9 cellular contexts compared by ENCODE assay signal in genomic region chr12:52026267-52026666, GRCh38. TPM values are rescaled to one million over a fixed set of nuclear protein-coding genes. Genes with fewer than 3 reads are reported as not detected.
DNase-seq lines count a peak whose midpoint lies in the region; ATAC-seq, FAIRE-seq and TF ChIP-seq lines count a peak whose summit lies in the region.
"Had no signal": no experiment of that assay in that cellular context is flagged by ENCODE, and none has a peak within 500 bp of the region (broad histone marks: within the 10 kb centered on the region; RNA-seq: fewer than 3 reads in every experiment).

No MANE protein-coding gene starts in this region.

- ATAC-seq in A549 (no peak), natural killer cell (no peak), HG03108 (IDR thresholded peaks at IDR 0.05; ENCODE audit: unreplicated experiment) (no peak)
- no peak for ATAC-seq in activated CD4-positive, CD25-positive, alpha-beta regulatory T cell treated with anti-CD3 and anti-CD28 coated beads, Interleukin-2, amount 50 U/mL, for 24 hours

- no peaks in the 10 kb centered on the region for H3K9me2 ChIP-seq in Karpas-422 (replicated peaks; ENCODE audit: insufficient read depth, low read length)

- intact Hi-C loops in natural killer cell (cut with micrococcal nuclease) = no loop called here

- H3K4me1 ChIP-seq in A549 (peaks cover 21% of the 10 kb centered on the region), Karpas-422 (ENCODE audit: low read length) (peaks cover 61% of the 10 kb centered on the region)

- TF ChIP-seq RAD21 in A549 (conservative IDR thresholded peaks at IDR 0.05 in 1 of 2, IDR thresholded peaks at IDR 0.05 in 1 of 2) = no peak

- H3K9ac ChIP-seq in Karpas-422 (ENCODE audit: low read length) = peak overlapping the region; percentile 64; the same call in 1 of the 2 replicates

- H3K4me2 ChIP-seq in A549 (peak overlapping the region; percentile 68), Karpas-422 (ENCODE audit: low read depth, low read length, poor library complexity, severe bottlenecking) (peak overlapping the region; percentile 77)

- H3K27me3 Mint-ChIP-seq in chondrocyte (ENCODE audit: low read depth) (no peaks in the 10 kb centered on the region), natural killer cell (ENCODE audit: low read depth in 2 of 2) (no peaks in the 10 kb centered on the region)

- CTCF ChIA-PET in A549 (lab: Yijun Ruan, JAX) = interaction anchor here (0.6 to 41.8 kb wide), 35 partner anchors 10 to 967 kb away, joined by 3 to 1730 read pairs (median 5); partner anchors contain the start of genes ATG101, KRT80, NR4A1 and SMIM41

- H3K27ac Mint-ChIP-seq in chondrocyte (ENCODE audit: unreplicated experiment) (no peak overlapping the region), natural killer cell (peak overlapping the region; percentile 88 to 90)

- H3K36me3 Mint-ChIP-seq in chondrocyte (ENCODE audit: low read depth) (no peaks in the 10 kb centered on the region), natural killer cell (no peaks in the 10 kb centered on the region)

- peak overlapping the region in 1 of 2 experiments; percentile 80; a peak in 3 of 6 replicates for H3K27ac ChIP-seq in A549
- H3K27ac ChIP-seq in Karpas-422 (ENCODE audit: low read length) = peak overlapping the region; percentile 6; the same call in 1 of the 2 replicates

- no peaks in the 10 kb centered on the region for H3K79me2 ChIP-seq in Karpas-422 (ENCODE audit: low read length)

- no peak for TF ChIP-seq CTCF in A549 (IDR thresholded peaks at IDR 0.05)
- no peak for TF ChIP-seq CTCF in chondrocyte (IDR thresholded peaks at IDR 0.05)
- no peak for TF ChIP-seq CTCF in natural killer cell (IDR thresholded peaks at IDR 0.05)

- no peak overlapping the region for H2AFZ ChIP-seq in Karpas-422 (ENCODE audit: low read length)

- peaks cover 24% of the 10 kb centered on the region for H3K4me1 Mint-ChIP-seq in chondrocyte (ENCODE audit: low read depth)
- H3K4me1 Mint-ChIP-seq in natural killer cell = peaks cover 23 to 30% of the 10 kb centered on the region in 2 donors

- H4K20me1 ChIP-seq in Karpas-422 (ENCODE audit: insufficient read depth, low read depth, low read length) = no peaks in the 10 kb centered on the region

- DNase-seq in A549 (ENCODE audit: low read depth in 1 of 2, low spot score in 1 of 2) (no peak), Karpas-422 (no peak), chondrocyte (ENCODE audit: low spot score) (no peak), natural killer cell (no peak), GM12892 (ENCODE audit: insufficient read length) (no peak), globus pallidus (ENCODE audit: low spot score) (no peak)

- TF ChIP-seq POLR2A in A549 (IDR thresholded peaks at IDR 0.05; ENCODE audit: low read length) (no peak), GM12892 (IDR thresholded peaks at IDR 0.05; ENCODE audit: low read depth, low read length) (no peak)

- no peaks in the 10 kb centered on the region for H3K36me3 ChIP-seq in Karpas-422 (ENCODE audit: insufficient read depth, low read length)

- no peak for TF ChIP-seq EP300 in A549 (IDR thresholded peaks at IDR 0.05)

- 63% methylated on average over 5 of the region's 5 CpGs for WGBS in A549 (ENCODE audit: missing lambda C conversion rate)

- H3K4me3 ChIP-seq in A549 = peak overlapping the region; percentile 27; the same call in 1 of the 3 replicates
- peak overlapping the region; percentile 59; the same call in 1 of the 2 replicates for H3K4me3 ChIP-seq in Karpas-422 (ENCODE audit: low read length)
- H3K4me3 ChIP-seq: lung had no signal

- H3K27me3 ChIP-seq in Karpas-422 (ENCODE audit: low read length) = 0 out of 2 replicates have a peak, but pooled peaks cover 2% of the 10 kb centered on the region

- POLR2A ChIA-PET in A549 (lab: Yijun Ruan, JAX) = interaction anchor here (0.6 to 1.6 kb wide), 6 partner anchors 26 to 943 kb away, joined by 3 to 18 read pairs (median 3); partner anchors contain the start of gene ATG101

- FAIRE-seq in A549 (lab: Jason Lieb, UNC) (no peak), GM12892 (lab: Jason Lieb, UNC) (no peak)

- H3K9me3 Mint-ChIP-seq in chondrocyte (ENCODE audit: low read depth) (no peaks in the 10 kb centered on the region), natural killer cell (no peaks in the 10 kb centered on the region)

- H3K4me3 Mint-ChIP-seq in chondrocyte (ENCODE audit: unreplicated experiment) (peak overlapping the region; percentile 80), natural killer cell (no peak overlapping the region)

- H3K9me3 ChIP-seq in A549 = no peaks in the 10 kb centered on the region
- H3K9me3 ChIP-seq in Karpas-422 (ENCODE audit: low read length) = no peaks in the 10 kb centered on the region

TF ChIP-seq in A549, 52 proteins besides CTCF, POLR2A, EP300 and RAD21:
- TF ChIP-seq CEBPB (IDR thresholded peaks at IDR 0.05) (no peak), HOXA7 (CRISPR knock-in tag; IDR thresholded peaks at IDR 0.05) (no peak)
TF ChIP-seq in A549: peak in this region for 0.

RNA-seq across cellular contexts. Expression of gene TAMALIN, which starts 19.5 kb away (rescaled TPM):
- polyA plus RNA-seq in A549 (2011; rRNA removed) (0.22 and 0.35 TPM in 2 replicates), A549 (2017; fragmentation: RNase III; extraction: RNeasy Plus Mini Kit Qiagen cat#74134 plus additional on column Dnase treatment) (0.16 to 0.30 TPM (median 0.29 TPM) in 3 replicates)
- 0.44 and 0.53 TPM in 2 replicates for polyA plus RNA-seq in A549 (2012; cell fraction: cytosol; rRNA removed)
- polyA plus RNA-seq in A549 (2012; cell fraction: nucleus; rRNA removed) = 1.4 and 3.1 TPM in 2 replicates
- 0.44 and 0.62 TPM in 2 replicates for polyA minus RNA-seq in A549 (2011; rRNA and poly(A)+ RNA removed)
- total RNA-seq in Karpas-422 (2014; rRNA removed; shearing (Covaris generic); ENCODE audit: low replicate concordance) = 0.47 TPM in 1 of 2 replicates, not detected in the other
- total RNA-seq in chondrocyte (11.1 to 15.7 TPM (median 13.7 TPM) in 3 replicates), natural killer cell (100 to 1,000 TPM; 403 to 663 (median 424) TPM)
- 0.57 TPM for polyA plus RNA-seq in GM12892 (2012; ENCODE audit: missing spikeins)

RNA-seq across cellular contexts. Expression of gene NR4A1, which starts 25.0 kb away (rescaled TPM):
- polyA plus RNA-seq in A549 (2011; rRNA removed) (81.3 and 89.6 TPM in 2 replicates), A549 (2017; fragmentation: RNase III; extraction: RNeasy Plus Mini Kit Qiagen cat#74134 plus additional on column Dnase treatment) (24.7 to 39.6 TPM (median 28.7 TPM) in 3 replicates)
- polyA plus RNA-seq in A549 (2012; cell fraction: cytosol; rRNA removed) = 151 and 315 TPM in 2 replicates
- polyA plus RNA-seq in A549 (2012; cell fraction: nucleus; rRNA removed) = 768 and 886 TPM in 2 replicates
- 132 and 174 TPM in 2 replicates for polyA minus RNA-seq in A549 (2011; rRNA and poly(A)+ RNA removed)
- total RNA-seq in Karpas-422 (2014; rRNA removed; shearing (Covaris generic); ENCODE audit: low replicate concordance) = 11.7 and 26.9 TPM in 2 replicates
- total RNA-seq in chondrocyte (5.7 to 7.6 TPM (median 7.3 TPM) in 3 replicates), natural killer cell (100 to 1,000 TPM in 1 of 3 donors, 10 to 100 TPM in 2; 72.5 to 177 (median 96.7) TPM)
- 3.3 TPM for polyA plus RNA-seq in GM12892 (2012; ENCODE audit: missing spikeins)

RNA-seq across cellular contexts. Expression of gene ATG101, which starts 43.5 kb away (rescaled TPM):
- polyA plus RNA-seq in A549 (2011; rRNA removed) = 124 and 141 TPM in 2 replicates
- 168 and 190 TPM in 2 replicates for polyA plus RNA-seq in A549 (2012; cell fraction: cytosol; rRNA removed)
- polyA plus RNA-seq in A549 (2012; cell fraction: nucleus; rRNA removed) = 140 and 145 TPM in 2 replicates
- 81.3 to 87.9 TPM (median 82.6 TPM) in 3 replicates for polyA plus RNA-seq in A549 (2017; fragmentation: RNase III; extraction: RNeasy Plus Mini Kit Qiagen cat#74134 plus additional on column Dnase treatment)
- polyA minus RNA-seq in A549 (2011; rRNA and poly(A)+ RNA removed) = 109 and 119 TPM in 2 replicates
- 31.9 and 63.0 TPM in 2 replicates for total RNA-seq in Karpas-422 (2014; rRNA removed; shearing (Covaris generic); ENCODE audit: low replicate concordance)
- 48.0 to 55.1 TPM (median 50.5 TPM) in 3 replicates for total RNA-seq in chondrocyte
- 10 to 100 TPM; 18.6 to 32.8 (median 23.3) TPM for total RNA-seq in natural killer cell
- 13.5 TPM for polyA plus RNA-seq in GM12892 (2012; ENCODE audit: missing spikeins)

RNA-seq across cellular contexts. Expression of gene SMIM41, which starts 53.2 kb away (rescaled TPM):
- polyA plus RNA-seq in A549 (2011; rRNA removed) (not detected in 2 replicates), A549 (2017; fragmentation: RNase III; extraction: RNeasy Plus Mini Kit Qiagen cat#74134 plus additional on column Dnase treatment) (not detected in 3 replicates)
- not detected in 2 replicates for polyA plus RNA-seq in A549 (2012; cell fraction: cytosol; rRNA removed)
- polyA plus RNA-seq in A549 (2012; cell fraction: nucleus; rRNA removed) = 0.06 and 0.10 TPM in 2 replicates
- not detected in 2 replicates for polyA minus RNA-seq in A549 (2011; rRNA and poly(A)+ RNA removed)
- total RNA-seq in Karpas-422 (2014; rRNA removed; shearing (Covaris generic); ENCODE audit: low replicate concordance) = 0.75 TPM in 1 of 2 replicates, not detected in the other
- total RNA-seq in chondrocyte (not detected in 3 replicates), natural killer cell (not detected)
- not detected for polyA plus RNA-seq in GM12892 (2012; ENCODE audit: missing spikeins)

Comparison
In these comparisons a context has a peak if more than half of its experiments do, and no peak if none do; other contexts are left out.
1. RNA of gene TAMALIN, which starts 19.5 kb away (total RNA-seq): 403 to 663 TPM in natural killer cell; 11.1 to 15.7 TPM in chondrocyte and 0.47 TPM in Karpas-422; every median in the first group is over 10 times any median in the second.